ENCODE assay signal across 10 cellular contexts in the genomic region with DNA sequence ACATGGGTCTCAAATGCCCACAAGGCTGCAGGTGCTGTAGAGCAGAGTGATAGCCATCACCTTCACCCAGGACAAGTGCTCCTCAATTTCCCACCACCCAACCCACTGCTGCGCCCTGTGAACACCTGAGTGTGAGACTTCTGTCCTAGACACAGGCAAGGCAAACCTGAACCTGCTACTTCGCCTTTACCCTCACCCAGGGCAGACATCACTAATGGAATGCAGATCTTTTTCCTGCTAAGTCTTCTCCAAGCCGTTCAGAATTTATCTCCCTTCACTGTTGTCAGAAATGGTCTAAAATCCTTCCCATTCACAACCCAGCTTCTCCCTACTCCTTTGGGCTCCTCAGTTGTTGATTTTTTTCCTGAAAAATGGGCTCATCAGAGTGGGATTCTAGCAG.
DNase-seq lines count a peak whose midpoint lies in the region; ATAC-seq and TF ChIP-seq lines count a peak whose summit lies in the region.
"Had no signal": no experiment of that assay in that cellular context is flagged by ENCODE, and none has a peak within 500 bp of the region (broad histone marks: within the 10 kb centered on the region; RNA-seq: fewer than 3 reads in every experiment).

No MANE protein-coding gene starts in this region.

- H3K4me3 ChIP-seq in DND-41 (ENCODE audit: low read depth in 1 of 2, low read length in 2 of 2) (no peak overlapping the region), NB4 (ENCODE audit: low read depth, low read length) (no peak overlapping the region), colonic mucosa (no peak overlapping the region), parathyroid adenoma (ENCODE audit: low read depth, low read length) (no peak overlapping the region)
- H3K4me3 ChIP-seq: PC-9 had no signal

- peaks cover 2% of the 10 kb centered on the region for H3K9me3 ChIP-seq in DND-41 (ENCODE audit: insufficient read depth, low read length, severe bottlenecking)
- H3K9me3 ChIP-seq in colonic mucosa = no peaks in the 10 kb centered on the region
- no peaks in the 10 kb centered on the region for H3K9me3 ChIP-seq in parathyroid adenoma (ENCODE audit: control insufficient read depth, low read length)

- H2AFZ ChIP-seq in DND-41 (ENCODE audit: low read depth, low read length) = peak overlapping the region; percentile 11; the same call in 1 of the 2 replicates
- no peak overlapping the region for H2AFZ ChIP-seq in parathyroid adenoma
- H2AFZ ChIP-seq: PC-9 had no signal

- H3K79me2 ChIP-seq in DND-41 (ENCODE audit: insufficient read depth, low read length) (no peaks in the 10 kb centered on the region), parathyroid adenoma (no peaks in the 10 kb centered on the region)

- TF ChIP-seq CTCF in DND-41 (IDR thresholded peaks at IDR 0.05; ENCODE audit: borderline replicate concordance, extremely low read depth, low read length, poor library complexity, severe bottlenecking) (no peak), NB4 (IDR thresholded peaks at IDR 0.05; ENCODE audit: low read depth, low read length) (no peak), colonic mucosa (IDR thresholded peaks at IDR 0.05) (no peak), parathyroid adenoma (IDR thresholded peaks at IDR 0.05) (no peak)

- H3K4me1 ChIP-seq in DND-41 (ENCODE audit: insufficient read depth, low read length) (peaks cover 30% of the 10 kb centered on the region), colonic mucosa (no peaks in the 10 kb centered on the region), parathyroid adenoma (no peaks in the 10 kb centered on the region)

- H3K27me3 ChIP-seq in DND-41 (ENCODE audit: insufficient read depth, low read length, poor library complexity) = no peaks in the 10 kb centered on the region
- H3K27me3 ChIP-seq in colonic mucosa = no peaks in the 10 kb centered on the region
- no peaks in the 10 kb centered on the region for H3K27me3 ChIP-seq in parathyroid adenoma (ENCODE audit: control insufficient read depth, insufficient read depth, low read length)

- TF ChIP-seq POLR2A in NB4 (IDR thresholded peaks at IDR 0.05; ENCODE audit: extremely low read depth, insufficient read length) = no peak

- intact Hi-C loops in colonic mucosa (cut with DNase I) = no loop called here

- ATAC-seq in DND-41 (ENCODE audit: insufficient read depth, low read depth) = no peak
- no peak for ATAC-seq in GM21515 (IDR thresholded peaks at IDR 0.05; ENCODE audit: unreplicated experiment)
- no peak for ATAC-seq in GM18511 (IDR thresholded peaks at IDR 0.05; ENCODE audit: unreplicated experiment)

- H4K20me1 ChIP-seq in DND-41 (ENCODE audit: insufficient read depth, low read length) = no peaks in the 10 kb centered on the region

- H3K27ac ChIP-seq in DND-41 (ENCODE audit: low read length) = peak overlapping the region; percentile 69
- peak overlapping the region; percentile 41 for H3K27ac ChIP-seq in colonic mucosa
- peak overlapping the region; percentile 3 for H3K27ac ChIP-seq in parathyroid adenoma
- H3K27ac ChIP-seq: PC-9 had no signal

- DNase-seq in DND-41 (peak; percentile 29), NB4 (ENCODE audit: low read depth) (peak; percentile 39), colonic mucosa (no peak), D341Med (ENCODE audit: low spot score) (no peak)
- DNase-seq: amniotic stem cell, cortex of kidney, PC-9 had no signal

- H3K9ac ChIP-seq in DND-41 (ENCODE audit: low read depth, low read length) (no peak overlapping the region), colonic mucosa (ENCODE audit: low read depth in 2 of 2, low read length in 2 of 2) (no peak overlapping the region), parathyroid adenoma (no peak overlapping the region)

- H3K36me3 ChIP-seq in DND-41 (ENCODE audit: insufficient read depth, low read length) = no peaks in the 10 kb centered on the region
- no peaks in the 10 kb centered on the region for H3K36me3 ChIP-seq in colonic mucosa
- no peaks in the 10 kb centered on the region for H3K36me3 ChIP-seq in parathyroid adenoma (ENCODE audit: control insufficient read depth, insufficient read depth, low read length)

- H3K4me2 ChIP-seq in DND-41 (ENCODE audit: insufficient read depth, low read length) (no peak overlapping the region), parathyroid adenoma (ENCODE audit: low read length) (no peak overlapping the region)
- H3K4me2 ChIP-seq: PC-9 had no signal

Comparison
In these comparisons a context has a peak if more than half of its experiments do, and no peak if none do; other contexts are left out.
1. DNase-seq: peak in DND-41 (single experiment) and NB4 (single experiment); none in colonic mucosa (single experiment) and D341Med (single experiment).
2. H3K27ac ChIP-seq: peak in every context shown above with its lines; median percentile 69 in DND-41; 41 in colonic mucosa; 3 in parathyroid adenoma.